Comparison of ENCODE assay signal across 27 cellular contexts in the genomic region with DNA sequence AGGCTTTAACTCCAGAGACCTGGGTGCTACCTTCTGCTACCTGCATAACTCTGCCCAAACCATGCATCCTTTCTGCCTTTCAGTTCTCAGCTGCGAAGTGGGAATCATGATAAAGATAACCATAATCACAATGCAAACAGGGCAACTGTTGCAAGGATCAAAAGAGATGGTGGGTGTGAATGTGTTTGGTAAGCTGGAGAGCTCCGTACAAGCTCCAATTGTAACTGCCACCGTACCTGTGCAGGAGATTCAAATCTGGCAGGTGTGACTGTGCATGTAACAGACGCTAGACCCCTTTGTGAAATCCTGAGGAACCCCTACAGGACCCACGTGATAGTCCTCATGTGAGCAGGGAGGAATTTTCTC.
"Had no signal": no experiment of that assay in that cellular context is flagged by ENCODE, and none has a peak within 500 bp of the region (broad histone marks: within the 10 kb centered on the region; RNA-seq: fewer than 3 reads in every experiment).

No MANE protein-coding gene starts in this region.

- H3K27ac Mint-ChIP-seq: dendritic cell treated with granulocyte-macrophage colony-stimulating factor and Interleukin-4, amounts not matched to agents 40 ng/mL and 50 ng/mL, for 4 days; endodermal cell; natural killer cell; stimulated activated naive CD8-positive, alpha-beta T cell treated with anti-CD3 and anti-CD28 coated beads, Interleukin-15, amount 100 ng/mL, for 72 hours had no signal

- H3K9me3 Mint-ChIP-seq: dendritic cell treated with granulocyte-macrophage colony-stimulating factor and Interleukin-4, amounts not matched to agents 40 ng/mL and 50 ng/mL, for 4 days; endodermal cell; natural killer cell; stimulated activated naive CD8-positive, alpha-beta T cell treated with anti-CD3 and anti-CD28 coated beads, Interleukin-15, amount 100 ng/mL, for 72 hours had no signal

- ATAC-seq: esophagus mucosa; foreskin keratinocyte; gastroesophageal sphincter; left ventricle myocardium superior; lower lobe of right lung; natural killer cell; pancreas; stimulated activated naive CD8-positive, alpha-beta T cell treated with anti-CD3 and anti-CD28 coated beads, Interleukin-15, amount 100 ng/mL, for 72 hours had no signal

- H3K4me3 Mint-ChIP-seq: dendritic cell treated with granulocyte-macrophage colony-stimulating factor and Interleukin-4, amounts not matched to agents 40 ng/mL and 50 ng/mL, for 4 days; endodermal cell; natural killer cell; stimulated activated naive CD8-positive, alpha-beta T cell treated with anti-CD3 and anti-CD28 coated beads, Interleukin-15, amount 100 ng/mL, for 72 hours had no signal

- H3K27me3 ChIP-seq: foreskin keratinocyte, gastroesophageal sphincter, heart left ventricle, pancreas, right atrium auricular region, suprapubic skin, transverse colon, vagina had no signal

- H3K4me1 Mint-ChIP-seq: natural killer cell; stimulated activated naive CD8-positive, alpha-beta T cell treated with anti-CD3 and anti-CD28 coated beads, Interleukin-15, amount 100 ng/mL, for 72 hours had no signal

- H3K9me3 ChIP-seq: gastroesophageal sphincter, heart left ventricle, lower lobe of right lung, pancreas, right atrium auricular region, suprapubic skin, transverse colon, vagina had no signal

- H3K4me3 ChIP-seq: gastroesophageal sphincter, heart left ventricle, lower lobe of right lung, pancreas, right atrium auricular region, smooth muscle cell, suprapubic skin, transverse colon, vagina had no signal

- H3K36me3 ChIP-seq: lower lobe of right lung, pancreas, right atrium auricular region, transverse colon, vagina had no signal

- H3K27me3 Mint-ChIP-seq: dendritic cell treated with granulocyte-macrophage colony-stimulating factor and Interleukin-4, amounts not matched to agents 40 ng/mL and 50 ng/mL, for 4 days; stimulated activated naive CD8-positive, alpha-beta T cell treated with anti-CD3 and anti-CD28 coated beads, Interleukin-15, amount 100 ng/mL, for 72 hours had no signal

- H3K4me2 ChIP-seq: smooth muscle cell had no signal

- H3K36me3 Mint-ChIP-seq: natural killer cell had no signal

- DNase-seq: effector CD8-positive, alpha-beta T cell; endodermal cell; foreskin keratinocyte; heart left ventricle; hippocampal formation; left cardiac atrium; left ventricle myocardium superior; lower lobe of right lung; natural killer cell; pancreas; stimulated activated CD4-positive, alpha-beta T cell treated with anti-CD3 and anti-CD28 coated beads, Interleukin-12 subunit alpha, Interleukin-12 subunit beta, amount 100 ng/mL, for 4 hours; stimulated activated CD4-positive, alpha-beta T cell treated with anti-CD3 and anti-CD28 coated beads, Interleukin-1b, Interleukin-23, amount 100 ng/mL, for 48 hours; stimulated activated CD4-positive, alpha-beta T cell treated with anti-CD3 and anti-CD28 coated beads, Interleukin-4, amount 100 ng/mL, for 1 hour; stimulated activated CD8-positive, alpha-beta memory T cell treated with anti-CD3 and anti-CD28 coated beads, Interleukin-4, amount 100 ng/mL, for 48 hours; stimulated activated naive CD4-positive, alpha-beta T cell; stimulated activated naive CD8-positive, alpha-beta T cell treated with anti-CD3 and anti-CD28 coated beads, Interleukin-15, amount 100 ng/mL, for 72 hours had no signal

- H3K27ac ChIP-seq: epithelial cell of prostate, foreskin keratinocyte, gastroesophageal sphincter, heart left ventricle, lower lobe of right lung, pancreas, right atrium auricular region, suprapubic skin, vagina had no signal

- FAIRE-seq: colon, islet of Langerhans, pancreas had no signal

- H3K4me1 ChIP-seq: foreskin keratinocyte, gastroesophageal sphincter, lower lobe of right lung, pancreas, right atrium auricular region, suprapubic skin, vagina had no signal
